Comparison of ENCODE assay signal across 2 cellular contexts in the genomic region with DNA sequence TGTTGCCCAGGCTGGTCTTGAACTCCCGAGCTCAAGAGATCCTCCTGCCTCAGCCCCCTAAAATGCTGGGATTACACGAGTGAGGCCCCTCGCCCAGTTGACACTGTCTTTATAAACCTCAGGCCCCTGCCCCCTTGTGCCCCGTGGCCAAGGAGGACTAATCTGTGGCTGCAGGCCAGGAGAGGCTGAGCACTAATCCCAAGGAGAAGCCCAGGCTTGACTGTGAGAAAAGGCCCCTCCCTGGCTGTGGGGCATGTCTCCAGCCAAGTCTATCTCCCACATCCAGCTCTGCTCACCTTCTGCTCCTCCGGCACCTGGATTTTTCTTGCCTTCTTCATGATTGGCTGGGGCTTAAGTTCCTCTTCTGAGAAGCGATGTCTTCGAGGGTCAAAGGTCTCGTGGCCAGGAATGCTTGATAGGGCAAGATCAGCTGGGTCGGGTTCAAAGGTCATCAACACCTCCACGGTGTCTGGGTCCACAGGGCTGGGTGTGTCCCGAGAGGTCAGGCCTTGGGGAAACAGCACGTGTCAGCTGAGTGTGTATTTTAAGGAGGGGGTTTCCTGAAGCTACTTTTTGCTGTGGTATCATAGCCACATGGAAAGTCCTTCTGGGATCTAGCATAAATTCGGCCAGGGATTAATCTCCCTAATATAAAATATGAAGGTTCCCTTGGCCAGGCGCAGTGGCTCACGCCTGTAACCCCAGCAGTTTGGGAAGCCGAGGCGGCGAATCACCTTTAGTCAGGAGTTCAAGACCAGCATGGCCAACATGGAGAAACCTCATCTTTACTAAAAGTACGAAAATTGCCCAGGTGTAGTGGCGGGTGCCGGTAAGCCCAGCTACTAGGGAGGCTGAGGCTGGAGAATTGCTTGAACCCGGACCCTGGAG.
TF ChIP-seq lines count a peak whose summit lies in the region.

No MANE protein-coding gene starts in this region.

TF ChIP-seq in SK-N-SH, 30 proteins besides CTCF, POLR2A, EP300 and RAD21 (continued from another document):
- TF ChIP-seq TEAD4 (IDR thresholded peaks at IDR 0.05; ENCODE audit: borderline replicate concordance, insufficient read depth), result no peak
- TF ChIP-seq FOXJ3 (CRISPR knock-in tag; IDR thresholded peaks at IDR 0.05), result no peak
- no peak for TF ChIP-seq FOXM1 (IDR thresholded peaks at IDR 0.05; ENCODE audit: low read depth)
- TF ChIP-seq RXRA (IDR thresholded peaks at IDR 0.05; ENCODE audit: borderline replicate concordance, low read depth), result no peak
- no peak for TF ChIP-seq MEF2A (IDR thresholded peaks at IDR 0.05; ENCODE audit: borderline replicate concordance, low read depth)
- TF ChIP-seq CHD2 (IDR thresholded peaks at IDR 0.05; ENCODE audit: low read length, partially characterized antibody), result no peak
- TF ChIP-seq RFX5 (IDR thresholded peaks at IDR 0.05; ENCODE audit: low read length), result no peak
- TF ChIP-seq TAF1 (IDR thresholded peaks at IDR 0.05; ENCODE audit: borderline replicate concordance, low read depth, low read length), result no peak
- no peak for TF ChIP-seq SIN3A (IDR thresholded peaks at IDR 0.05; ENCODE audit: borderline replicate concordance, low read depth, low read length)
- TF ChIP-seq TCF12 (IDR thresholded peaks at IDR 0.05), result no peak
- TF ChIP-seq YY1 (IDR thresholded peaks at IDR 0.05; ENCODE audit: low read depth), result no peak
- TF ChIP-seq, protein P1, sequence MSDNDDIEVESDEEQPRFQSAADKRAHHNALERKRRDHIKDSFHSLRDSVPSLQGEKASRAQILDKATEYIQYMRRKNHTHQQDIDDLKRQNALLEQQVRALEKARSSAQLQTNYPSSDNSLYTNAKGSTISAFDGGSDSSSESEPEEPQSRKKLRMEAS (IDR thresholded peaks at IDR 0.05; ENCODE audit: low read depth), result no peak
- TF ChIP-seq NRF1 (IDR thresholded peaks at IDR 0.05; ENCODE audit: low read depth, low read length), result no peak
- TF ChIP-seq RCOR1 (IDR thresholded peaks at IDR 0.05; ENCODE audit: low read length), result no peak
- TF ChIP-seq FOSL2 (IDR thresholded peaks at IDR 0.05; ENCODE audit: borderline replicate concordance, low read depth), result no peak
- no peak for TF ChIP-seq ELF1 (IDR thresholded peaks at IDR 0.05)
TF ChIP-seq in SK-N-SH: peak in this region for 0.

TF ChIP-seq in SK-N-SH treated with all-trans-retinoic acid at 6 μM for 48 hours, 23 proteins besides CTCF, POLR2A, EP300 and RAD21:
- TF ChIP-seq GLIS3 (CRISPR knock-in tag; IDR thresholded peaks at IDR 0.05), result no peak
- TF ChIP-seq, protein P2, sequence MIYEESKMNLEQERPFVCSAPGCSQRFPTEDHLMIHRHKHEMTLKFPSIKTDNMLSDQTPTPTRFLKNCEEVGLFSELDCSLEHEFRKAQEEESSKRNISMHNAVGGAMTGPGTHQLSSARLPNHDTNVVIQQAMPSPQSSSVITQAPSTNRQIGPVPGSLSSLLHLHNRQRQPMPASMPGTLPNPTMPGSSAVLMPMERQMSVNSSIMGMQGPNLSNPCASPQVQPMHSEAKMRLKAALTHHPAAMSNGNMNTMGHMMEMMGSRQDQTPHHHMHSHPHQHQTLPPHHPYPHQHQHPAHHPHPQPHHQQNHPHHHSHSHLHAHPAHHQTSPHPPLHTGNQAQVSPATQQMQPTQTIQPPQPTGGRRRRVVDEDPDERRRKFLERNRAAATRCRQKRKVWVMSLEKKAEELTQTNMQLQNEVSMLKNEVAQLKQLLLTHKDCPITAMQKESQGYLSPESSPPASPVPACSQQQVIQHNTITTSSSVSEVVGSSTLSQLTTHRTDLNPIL (CRISPR knock-in tag; IDR thresholded peaks at IDR 0.05; ENCODE audit: low read depth), result no peak
- no peak for TF ChIP-seq SNAI2 (CRISPR knock-in tag; IDR thresholded peaks at IDR 0.05)
- no peak for TF ChIP-seq ZNF8 (CRISPR knock-in tag; IDR thresholded peaks at IDR 0.05)
- TF ChIP-seq OSR1 (CRISPR knock-in tag; IDR thresholded peaks at IDR 0.05), result no peak
- TF ChIP-seq, protein P3, sequence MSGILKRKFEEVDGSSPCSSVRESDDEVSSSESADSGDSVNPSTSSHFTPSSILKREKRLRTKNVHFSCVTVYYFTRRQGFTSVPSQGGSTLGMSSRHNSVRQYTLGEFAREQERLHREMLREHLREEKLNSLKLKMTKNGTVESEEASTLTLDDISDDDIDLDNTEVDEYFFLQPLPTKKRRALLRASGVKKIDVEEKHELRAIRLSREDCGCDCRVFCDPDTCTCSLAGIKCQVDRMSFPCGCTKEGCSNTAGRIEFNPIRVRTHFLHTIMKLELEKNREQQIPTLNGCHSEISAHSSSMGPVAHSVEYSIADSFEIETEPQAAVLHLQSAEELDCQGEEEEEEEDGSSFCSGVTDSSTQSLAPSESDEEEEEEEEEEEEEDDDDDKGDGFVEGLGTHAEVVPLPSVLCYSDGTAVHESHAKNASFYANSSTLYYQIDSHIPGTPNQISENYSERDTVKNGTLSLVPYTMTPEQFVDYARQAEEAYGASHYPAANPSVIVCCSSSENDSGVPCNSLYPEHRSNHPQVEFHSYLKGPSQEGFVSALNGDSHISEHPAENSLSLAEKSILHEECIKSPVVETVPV (CRISPR knock-in tag; IDR thresholded peaks at IDR 0.05), result no peak
- TF ChIP-seq, protein P4, sequence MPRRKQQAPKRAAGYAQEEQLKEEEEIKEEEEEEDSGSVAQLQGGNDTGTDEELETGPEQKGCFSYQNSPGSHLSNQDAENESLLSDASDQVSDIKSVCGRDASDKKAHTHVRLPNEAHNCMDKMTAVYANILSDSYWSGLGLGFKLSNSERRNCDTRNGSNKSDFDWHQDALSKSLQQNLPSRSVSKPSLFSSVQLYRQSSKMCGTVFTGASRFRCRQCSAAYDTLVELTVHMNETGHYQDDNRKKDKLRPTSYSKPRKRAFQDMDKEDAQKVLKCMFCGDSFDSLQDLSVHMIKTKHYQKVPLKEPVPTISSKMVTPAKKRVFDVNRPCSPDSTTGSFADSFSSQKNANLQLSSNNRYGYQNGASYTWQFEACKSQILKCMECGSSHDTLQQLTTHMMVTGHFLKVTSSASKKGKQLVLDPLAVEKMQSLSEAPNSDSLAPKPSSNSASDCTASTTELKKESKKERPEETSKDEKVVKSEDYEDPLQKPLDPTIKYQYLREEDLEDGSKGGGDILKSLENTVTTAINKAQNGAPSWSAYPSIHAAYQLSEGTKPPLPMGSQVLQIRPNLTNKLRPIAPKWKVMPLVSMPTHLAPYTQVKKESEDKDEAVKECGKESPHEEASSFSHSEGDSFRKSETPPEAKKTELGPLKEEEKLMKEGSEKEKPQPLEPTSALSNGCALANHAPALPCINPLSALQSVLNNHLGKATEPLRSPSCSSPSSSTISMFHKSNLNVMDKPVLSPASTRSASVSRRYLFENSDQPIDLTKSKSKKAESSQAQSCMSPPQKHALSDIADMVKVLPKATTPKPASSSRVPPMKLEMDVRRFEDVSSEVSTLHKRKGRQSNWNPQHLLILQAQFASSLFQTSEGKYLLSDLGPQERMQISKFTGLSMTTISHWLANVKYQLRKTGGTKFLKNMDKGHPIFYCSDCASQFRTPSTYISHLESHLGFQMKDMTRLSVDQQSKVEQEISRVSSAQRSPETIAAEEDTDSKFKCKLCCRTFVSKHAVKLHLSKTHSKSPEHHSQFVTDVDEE (CRISPR knock-in tag; IDR thresholded peaks at IDR 0.05), result no peak
- no peak for TF ChIP-seq ZNF70 (CRISPR knock-in tag; IDR thresholded peaks at IDR 0.05)
- TF ChIP-seq ZNF565 (CRISPR knock-in tag; conservative IDR thresholded peaks at IDR 0.05; ENCODE audit: low read depth), result no peak
- TF ChIP-seq ZC3H10 (CRISPR knock-in tag; IDR thresholded peaks at IDR 0.05), result no peak
- no peak for TF ChIP-seq TOX (CRISPR knock-in tag; IDR thresholded peaks at IDR 0.05; ENCODE audit: borderline replicate concordance)
- TF ChIP-seq, protein P5, sequence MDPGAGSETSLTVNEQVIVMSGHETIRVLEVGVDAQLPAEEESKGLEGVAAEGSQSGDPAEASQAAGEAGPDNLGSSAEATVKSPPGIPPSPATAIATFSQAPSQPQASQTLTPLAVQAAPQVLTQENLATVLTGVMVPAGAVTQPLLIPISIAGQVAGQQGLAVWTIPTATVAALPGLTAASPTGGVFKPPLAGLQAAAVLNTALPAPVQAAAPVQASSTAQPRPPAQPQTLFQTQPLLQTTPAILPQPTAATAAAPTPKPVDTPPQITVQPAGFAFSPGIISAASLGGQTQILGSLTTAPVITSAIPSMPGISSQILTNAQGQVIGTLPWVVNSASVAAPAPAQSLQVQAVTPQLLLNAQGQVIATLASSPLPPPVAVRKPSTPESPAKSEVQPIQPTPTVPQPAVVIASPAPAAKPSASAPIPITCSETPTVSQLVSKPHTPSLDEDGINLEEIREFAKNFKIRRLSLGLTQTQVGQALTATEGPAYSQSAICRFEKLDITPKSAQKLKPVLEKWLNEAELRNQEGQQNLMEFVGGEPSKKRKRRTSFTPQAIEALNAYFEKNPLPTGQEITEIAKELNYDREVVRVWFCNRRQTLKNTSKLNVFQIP (CRISPR knock-in tag; IDR thresholded peaks at IDR 0.05; ENCODE audit: borderline replicate concordance, low read depth), result no peak
